12 cellular contexts compared by ENCODE assay signal in the genomic region with DNA sequence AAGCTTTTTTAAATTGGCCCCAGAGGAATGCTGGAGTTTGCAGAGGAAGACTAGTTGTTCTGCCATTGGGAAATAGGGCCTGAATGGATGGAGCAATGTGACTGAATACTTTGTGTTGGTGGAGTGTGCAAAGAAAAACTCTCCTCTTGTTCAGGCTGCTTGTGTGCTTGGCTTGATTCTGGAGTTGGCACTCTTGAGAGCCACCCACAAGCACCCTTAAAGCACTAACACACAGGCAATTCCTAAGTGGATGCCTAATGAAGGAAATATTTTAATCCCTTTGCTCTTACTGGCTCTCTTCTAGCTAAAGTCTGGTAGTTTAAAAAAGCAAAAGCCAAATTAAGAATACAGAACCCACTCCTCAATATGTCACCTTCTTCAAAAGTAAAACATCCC.
A peak's percentile ranks its signal among the peaks of the same experiment; 100 is the strongest.
DNase-seq lines count a peak whose midpoint lies in the region; ATAC-seq and TF ChIP-seq lines count a peak whose summit lies in the region.
"Had no signal": no experiment of that assay in that cellular context is flagged by ENCODE, and none has a peak within 500 bp of the region (broad histone marks: within the 10 kb centered on the region; RNA-seq: fewer than 3 reads in every experiment).

No MANE protein-coding gene starts in this region.

- POLR2A ChIA-PET in MCF 10A (lab: Yijun Ruan, JAX) = interaction anchor here (0.6 kb wide), 1 partner anchor 214 kb away, joined by 3 read pairs; no protein-coding TSS in a partner anchor

- no peaks in the 10 kb centered on the region for H3K36me3 ChIP-seq in breast epithelium
- H3K36me3 ChIP-seq in aorta (ENCODE audit: control insufficient read depth in 1 of 2, insufficient read depth in 2 of 2, low read length in 1 of 2) = no peaks in the 10 kb centered on the region
- no peaks in the 10 kb centered on the region; the same call in 1 of the 2 replicates for H3K36me3 ChIP-seq in HAP-1 (replicated peaks)

- no peak overlapping the region for H3K27ac Mint-ChIP-seq in MCF 10A (ENCODE audit: low read depth, unreplicated experiment)
- H3K27ac Mint-ChIP-seq: naive thymus-derived CD8-positive, alpha-beta T cell had no signal

- ATAC-seq in aorta (ENCODE audit: low FRiP score) (peak; percentile 72), esophagus mucosa (no peak)
- ATAC-seq: naive thymus-derived CD8-positive, alpha-beta T cell had no signal

- no peaks in the 10 kb centered on the region for H3K27me3 Mint-ChIP-seq in MCF 10A (ENCODE audit: insufficient read depth, unreplicated experiment)

- H3K4me1 ChIP-seq in breast epithelium = no peaks in the 10 kb centered on the region
- H3K4me1 ChIP-seq in aorta (ENCODE audit: control insufficient read depth in 1 of 2, insufficient read depth in 2 of 2, low read length in 2 of 2) = peaks cover 10 to 25% of the 10 kb centered on the region in 2 donors
- H3K4me1 ChIP-seq in HAP-1 = peaks cover 62% of the 10 kb centered on the region
- H3K4me1 ChIP-seq: A549 had no signal

- in situ Hi-C loops in HAP-1 (cut with MboI; ENCODE audit: low sequenced_read_pairs) = no loop called here

- CTCF ChIA-PET in MCF 10A (lab: Yijun Ruan, JAX) = no interaction called here

- DNase-seq in breast epithelium (ENCODE audit: low spot score in 2 of 2) (no peak), MCF 10A (ENCODE audit: unreplicated experiment) (no peak), fibroblast of the conjunctiva (ENCODE audit: low read depth) (peak; percentile 18), pons (ENCODE audit: low spot score) (peak; percentile 49), aorta (no peak), NCI-H2171 treated with DMSO at 0.1 percent for 48 hours (lab: John Stamatoyannopoulos, UW) (no peak), HAP-1 (ENCODE audit: low spot score in 2 of 2) (no peak)
- DNase-seq: activated CD8-positive, alpha-beta memory T cell treated with anti-CD3 and anti-CD28 coated beads, Interleukin-2, amount 50 U/mL, for 4 hours; naive thymus-derived CD8-positive, alpha-beta T cell had no signal

- no peaks in the 10 kb centered on the region for H3K36me3 Mint-ChIP-seq in MCF 10A (ENCODE audit: insufficient read depth, unreplicated experiment)
- H3K36me3 Mint-ChIP-seq: naive thymus-derived CD8-positive, alpha-beta T cell had no signal

- peak overlapping the region; percentile 68 to 90 for H3K27ac ChIP-seq in breast epithelium
- peak overlapping the region; percentile 88 to 100 for H3K27ac ChIP-seq in aorta (ENCODE audit: low read depth in 1 of 2, low read length in 2 of 2)
- H3K27ac ChIP-seq: A549, VCaP had no signal

- H3K9me3 ChIP-seq in breast epithelium (no peaks in the 10 kb centered on the region), aorta (ENCODE audit: control insufficient read depth, low read length) (no peaks in the 10 kb centered on the region), HAP-1 (no peaks in the 10 kb centered on the region)
- H3K9me3 ChIP-seq: A549 had no signal

- no peak for TF ChIP-seq CTCF in breast epithelium (IDR thresholded peaks at IDR 0.05)
- TF ChIP-seq CTCF in MCF 10A (IDR thresholded peaks at IDR 0.05; ENCODE audit: unreplicated experiment) = no peak

- intact Hi-C loops in breast epithelium (cut with DNase I; ENCODE audit: low total_unique reads) (loop anchor here (5.0 kb wide), 1 partner anchor 338 kb away; no protein-coding TSS in a partner anchor), MCF 10A (cut with micrococcal nuclease) (no loop called here), aorta (cut with DNase I) (loop anchor here in 1 of 2 donors (5.0 kb wide), 1 partner anchor 67 kb away; no protein-coding TSS in a partner anchor)

- peaks cover 16% of the 10 kb centered on the region for H3K4me1 Mint-ChIP-seq in MCF 10A (ENCODE audit: insufficient read depth, unreplicated experiment)
- H3K4me1 Mint-ChIP-seq: naive thymus-derived CD8-positive, alpha-beta T cell had no signal

- H3K27me3 ChIP-seq in breast epithelium (no peaks in the 10 kb centered on the region), aorta (ENCODE audit: control insufficient read depth in 1 of 2, insufficient read depth in 2 of 2, low read length in 1 of 2) (no peaks in the 10 kb centered on the region), HAP-1 (ENCODE audit: low read depth) (no peaks in the 10 kb centered on the region)

- H3K4me3 ChIP-seq in breast epithelium = peak overlapping the region in 1 of 3 donors; percentile 24
- H3K4me3 ChIP-seq in aorta (ENCODE audit: low read length in 2 of 2) = no peak overlapping the region
- H3K4me3 ChIP-seq in HAP-1 = no peak overlapping the region
- H3K4me3 ChIP-seq: A549 had no signal

- no peak overlapping the region for H3K4me3 Mint-ChIP-seq in MCF 10A (ENCODE audit: unreplicated experiment)
- H3K4me3 Mint-ChIP-seq: naive thymus-derived CD8-positive, alpha-beta T cell had no signal

- BruUV-seq in MCF 10A (replicated peaks; lab: Mats Ljungman, UMichigan) = no TSS peak

- no peak for TF ChIP-seq POLR2A in breast epithelium (IDR thresholded peaks at IDR 0.05)

- H3K9me3 Mint-ChIP-seq in MCF 10A (ENCODE audit: unreplicated experiment) = no peaks in the 10 kb centered on the region
- H3K9me3 Mint-ChIP-seq: naive thymus-derived CD8-positive, alpha-beta T cell had no signal

Comparison
In these comparisons a context has a peak if more than half of its experiments do, and no peak if none do; other contexts are left out.
1. DNase-seq: peak in fibroblast of the conjunctiva (single experiment) and pons (single experiment); none in breast epithelium (0 of 2), MCF 10A (single experiment), aorta (0 of 2), NCI-H2171 treated with DMSO at 0.1 percent for 48 hours (single experiment) and HAP-1 (0 of 2).